12 cellular contexts compared by ENCODE assay signal in the genomic region with DNA sequence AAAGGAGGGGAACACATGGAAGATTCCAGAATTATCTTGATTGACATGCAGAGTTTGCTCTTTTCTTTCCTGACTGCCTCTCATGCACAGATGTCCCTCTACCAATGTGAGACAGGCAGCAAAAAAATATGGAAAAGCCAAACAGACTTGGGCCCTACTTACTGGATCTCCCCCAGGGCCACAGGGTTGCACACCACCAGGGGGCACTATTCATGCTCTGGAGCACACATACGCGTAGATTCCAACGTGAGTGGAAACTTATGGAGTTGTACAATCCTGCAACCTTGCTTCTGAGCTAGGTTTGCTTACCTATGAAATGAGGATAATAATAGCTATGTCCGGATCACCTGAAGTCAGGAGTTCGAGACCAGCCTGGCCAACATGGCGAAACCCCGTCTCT.
A peak's percentile ranks its signal among the peaks of the same experiment; 100 is the strongest.
DNase-seq lines count a peak whose midpoint lies in the region; ATAC-seq and TF ChIP-seq lines count a peak whose summit lies in the region.
"Had no signal": no experiment of that assay in that cellular context is flagged by ENCODE, and none has a peak within 500 bp of the region (broad histone marks: within the 10 kb centered on the region; RNA-seq: fewer than 3 reads in every experiment).

No MANE protein-coding gene starts in this region.

- peaks cover 15% of the 10 kb centered on the region for H3K27me3 Mint-ChIP-seq in activated CD8-positive, alpha-beta memory T cell treated with anti-CD3 and anti-CD28 coated beads, Interleukin-2, amount 10 ng/mL, durations not matched to agents 7 days and 5 days

- H3K4me3 Mint-ChIP-seq in activated CD8-positive, alpha-beta memory T cell treated with anti-CD3 and anti-CD28 coated beads, Interleukin-2, amount 10 ng/mL, durations not matched to agents 7 days and 5 days, result no peak overlapping the region
- H3K4me3 Mint-ChIP-seq: activated T-cell treated with anti-CD3 and anti-CD28 coated beads, Interleukin-2, amount 50 U/mL, for 4 hours had no signal

- H3K9me3 Mint-ChIP-seq in activated CD8-positive, alpha-beta memory T cell treated with anti-CD3 and anti-CD28 coated beads, Interleukin-2, amount 10 ng/mL, durations not matched to agents 7 days and 5 days (ENCODE audit: low read depth), result no peaks in the 10 kb centered on the region

- ATAC-seq in activated CD8-positive, alpha-beta memory T cell treated with anti-CD3 and anti-CD28 coated beads, Interleukin-2, amount 10 ng/mL, durations not matched to agents 7 days and 5 days, result no peak
- ATAC-seq in HG03457 (IDR thresholded peaks at IDR 0.05; ENCODE audit: unreplicated experiment), result no peak
- ATAC-seq: activated T-cell treated with anti-CD3 and anti-CD28 coated beads, Interleukin-2, amount 50 U/mL, for 4 hours had no signal

- no peak overlapping the region for H3K27ac Mint-ChIP-seq in activated CD8-positive, alpha-beta memory T cell treated with anti-CD3 and anti-CD28 coated beads, Interleukin-2, amount 10 ng/mL, durations not matched to agents 7 days and 5 days

- CTCF ChIA-PET in activated CD8-positive, alpha-beta memory T cell treated with anti-CD3 and anti-CD28 coated beads, Interleukin-2, amount 10 ng/mL, durations not matched to agents 7 days and 5 days (lab: Charles Lee), result interaction anchor here (0.8 kb wide), 1 partner anchor 12 kb away, joined by 3 read pairs; no protein-coding TSS in a partner anchor

- H3K36me3 Mint-ChIP-seq in activated CD8-positive, alpha-beta memory T cell treated with anti-CD3 and anti-CD28 coated beads, Interleukin-2, amount 10 ng/mL, durations not matched to agents 7 days and 5 days, result no peaks in the 10 kb centered on the region

- no peaks in the 10 kb centered on the region for H3K4me1 Mint-ChIP-seq in activated CD8-positive, alpha-beta memory T cell treated with anti-CD3 and anti-CD28 coated beads, Interleukin-2, amount 10 ng/mL, durations not matched to agents 7 days and 5 days

- TF ChIP-seq CTCF in epithelial cell of esophagus (IDR thresholded peaks at IDR 0.05; ENCODE audit: insufficient read depth, low read depth, low read length, missing control alignments), result peak; percentile 25

- H3K4me3 ChIP-seq in epithelial cell of esophagus (ENCODE audit: low read length), result no peak overlapping the region
- H3K4me3 ChIP-seq: BLaER1 treated with 17β-estradiol and CSF1 and Interleukin-3, amounts not matched to agents 10 nM and 100 nM; SK-N-MC had no signal

- peak; percentile 54 for DNase-seq in activated CD8-positive, alpha-beta memory T cell treated with anti-CD3 and anti-CD28 coated beads, Interleukin-2, amount 50 U/mL, for 48 hours
- no peak for DNase-seq in activated CD8-positive, alpha-beta memory T cell treated with anti-CD3 and anti-CD28 coated beads, Interleukin-2, amount 10 ng/mL, durations not matched to agents 7 days and 5 days
- DNase-seq in OCI-M1 (lab: John Stamatoyannopoulos, UW) (peak; percentile 2), epithelial cell of esophagus (ENCODE audit: low read depth) (no peak), COLO829 (ENCODE audit: low spot score) (no peak), HuH-7.5 (ENCODE audit: low spot score) (no peak)
- DNase-seq in stimulated activated CD4-positive, alpha-beta T cell treated with anti-CD3 and anti-CD28 coated beads, Interleukin-4, amount 100 ng/mL, for 24 hours, result peak; percentile 28
- DNase-seq: activated T-cell treated with anti-CD3 and anti-CD28 coated beads, Interleukin-2, amount 50 U/mL, for 4 hours; NCI-H1436 had no signal

Comparison
In these comparisons a context has a peak if more than half of its experiments do, and no peak if none do; other contexts are left out.
1. DNase-seq: peak in activated CD8-positive, alpha-beta memory T cell treated with anti-CD3 and anti-CD28 coated beads, Interleukin-2, amount 50 U/mL, for 48 hours (single experiment), OCI-M1 (single experiment) and stimulated activated CD4-positive, alpha-beta T cell treated with anti-CD3 and anti-CD28 coated beads, Interleukin-4, amount 100 ng/mL, for 24 hours (single experiment); none in activated CD8-positive, alpha-beta memory T cell treated with anti-CD3 and anti-CD28 coated beads, Interleukin-2, amount 10 ng/mL, durations not matched to agents 7 days and 5 days (single experiment), epithelial cell of esophagus (single experiment), COLO829 (single experiment) and HuH-7.5 (single experiment).